Comparison of ENCODE assay signal across 8 cellular contexts in the genomic region with DNA sequence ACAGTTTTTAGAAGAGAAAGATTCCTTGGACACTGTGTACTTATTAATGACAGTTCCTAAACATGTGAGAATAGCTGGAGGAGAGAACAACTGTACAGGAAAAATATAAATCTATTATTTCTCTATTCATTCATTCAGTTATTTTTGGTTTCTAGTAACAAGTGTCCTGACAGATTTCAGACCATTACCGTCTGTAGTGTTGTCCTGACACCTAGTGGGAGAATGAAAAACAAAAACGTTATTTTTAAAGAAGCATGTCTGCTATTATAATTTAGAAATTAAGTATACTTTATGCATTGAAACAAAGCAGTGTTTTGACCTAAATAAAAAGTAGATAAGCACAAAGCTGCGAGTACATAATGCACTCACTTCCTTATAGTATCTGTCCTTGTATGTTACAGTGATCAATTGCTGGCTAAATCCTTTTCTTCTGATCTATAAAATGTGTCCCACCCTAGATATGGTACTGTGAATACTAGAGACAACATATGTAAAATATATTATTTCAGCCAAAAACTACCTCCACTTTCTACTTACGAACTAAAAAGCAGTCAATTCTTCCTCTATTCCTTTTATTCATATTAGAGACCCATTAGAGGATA.
DNase-seq lines count a peak whose midpoint lies in the region; ATAC-seq and TF ChIP-seq lines count a peak whose summit lies in the region.

No MANE protein-coding gene starts in this region.

- H3K27me3 ChIP-seq in upper lobe of left lung, result no peaks in the 10 kb centered on the region

- H3K9me3 ChIP-seq in upper lobe of left lung, result no peaks in the 10 kb centered on the region

- TF ChIP-seq POLR2A in upper lobe of left lung (IDR thresholded peaks at IDR 0.05), result no peak

- DNase-seq in Ammon's horn (ENCODE audit: low spot score) (peak; percentile 62), NCI-H1694 (lab: John Stamatoyannopoulos, UW) (peak; percentile 33), astrocyte of the hippocampus (ENCODE audit: low read depth, low spot score) (peak; percentile 67), iris pigment epithelial cell (ENCODE audit: low read depth) (peak; percentile 51), upper lobe of left lung (no peak), GOT3 (lab: John Stamatoyannopoulos, UW) (no peak)

- no peak overlapping the region for H3K4me3 ChIP-seq in upper lobe of left lung

- no peak for TF ChIP-seq EP300 in upper lobe of left lung (IDR thresholded peaks at IDR 0.05)

- ATAC-seq in GM18909 (IDR thresholded peaks at IDR 0.05; ENCODE audit: poor library complexity, unreplicated experiment) (peak; percentile 67), upper lobe of left lung (ENCODE audit: low FRiP score in 2 of 2) (peak in 1 of 2 donors; percentile 63), GM19035 (IDR thresholded peaks at IDR 0.05; ENCODE audit: unreplicated experiment) (no peak)

- H3K27ac ChIP-seq in upper lobe of left lung, result no peak overlapping the region

- peak in 5 of 6 experiments; percentile 15 to 63 (median 36) for TF ChIP-seq CTCF in upper lobe of left lung (IDR thresholded peaks at IDR 0.05)

- no peaks in the 10 kb centered on the region for H3K36me3 ChIP-seq in upper lobe of left lung

- no peaks in the 10 kb centered on the region for H3K4me1 ChIP-seq in upper lobe of left lung

- 7 to 8% methylated on average over 4 of the region's 4 CpGs for WGBS in upper lobe of left lung, 2 donors

Comparison
In these comparisons a context has a peak if more than half of its experiments do, and no peak if none do; other contexts are left out.
1. DNase-seq: peak in Ammon's horn (single experiment), NCI-H1694 (single experiment), astrocyte of the hippocampus (single experiment) and iris pigment epithelial cell (single experiment); none in upper lobe of left lung (0 of 2) and GOT3 (single experiment).